Comparison of ENCODE assay signal across 1 cellular context in genomic region chr2:9199716-9200633, GRCh38.
TF ChIP-seq lines count a peak whose summit lies in the region.

No MANE protein-coding gene starts in this region.

TF ChIP-seq in IMR-90, 13 proteins besides CTCF, POLR2A, EP300 and RAD21:
- TF ChIP-seq FOS (IDR thresholded peaks at IDR 0.05; ENCODE audit: low read depth, low read length): no peak
- no peak for TF ChIP-seq MAZ (IDR thresholded peaks at IDR 0.05; ENCODE audit: borderline replicate concordance, low read depth, low read length)
- peak; percentile 69 for TF ChIP-seq CEBPB (IDR thresholded peaks at IDR 0.05; ENCODE audit: low read depth, low read length)
- TF ChIP-seq ELK1 (IDR thresholded peaks at IDR 0.05; ENCODE audit: borderline replicate concordance, low read depth, low read length): no peak
